Comparison of ENCODE assay signal across 8 cellular contexts in genomic region chr17:37844158-37844976, GRCh38.
DNase-seq lines count a peak whose midpoint lies in the region; ATAC-seq and TF ChIP-seq lines count a peak whose summit lies in the region.

No MANE protein-coding gene starts in this region.

- no peaks in the 10 kb centered on the region for H3K9me3 Mint-ChIP-seq in effector memory CD8-positive, alpha-beta T cell

- H3K36me3 Mint-ChIP-seq in effector memory CD8-positive, alpha-beta T cell (ENCODE audit: insufficient read depth) = no peaks in the 10 kb centered on the region

- H3K4me3 ChIP-seq in KMS-11 (IDR thresholded peaks at IDR 0.05; ENCODE audit: insufficient read depth, low read depth, low read length) = no peak overlapping the region

- no peaks in the 10 kb centered on the region for H3K36me3 ChIP-seq in KMS-11 (ENCODE audit: insufficient read depth)

- H3K79me2 ChIP-seq in KMS-11 (ENCODE audit: insufficient read depth, low read depth) = no peaks in the 10 kb centered on the region

- no peaks in the 10 kb centered on the region for H3K4me1 ChIP-seq in KMS-11 (ENCODE audit: low read depth, poor library complexity, severe bottlenecking)

- peak; percentile 60 for DNase-seq in 8988T
- peak; percentile 30 to 39 for DNase-seq in activated CD4-positive, alpha-beta T cell treated with anti-CD3 and anti-CD28 coated beads, Interleukin-2, amount 50 U/mL, for 24 hours (ENCODE audit: low read depth in 1 of 2, low spot score in 1 of 2)
- peak in 2 of 3 experiments; percentile 10 to 18 for DNase-seq in effector memory CD8-positive, alpha-beta T cell
- peak; percentile 35 for DNase-seq in myocyte (ENCODE audit: low read depth)
- DNase-seq in stromal cell of bone marrow (ENCODE audit: low read depth) = peak; percentile 14

- H4K20me1 ChIP-seq in KMS-11 (ENCODE audit: insufficient read depth) = no peaks in the 10 kb centered on the region

- H3K27ac Mint-ChIP-seq in effector memory CD8-positive, alpha-beta T cell = no peak overlapping the region

- H3K27me3 Mint-ChIP-seq in effector memory CD8-positive, alpha-beta T cell = peaks cover 19 to 47% of the 10 kb centered on the region in 2 donors

- no peak overlapping the region for H3K9ac ChIP-seq in KMS-11

- H3K4me2 ChIP-seq in KMS-11 = no peak overlapping the region

- no peak overlapping the region for H3K4me3 Mint-ChIP-seq in effector memory CD8-positive, alpha-beta T cell

- peak; percentile 27; the same call in 1 of the 2 replicates for TF ChIP-seq CTCF in KMS-11 (conservative IDR thresholded peaks at IDR 0.05; ENCODE audit: low read depth, low read length)

- H3K4me1 Mint-ChIP-seq in effector memory CD8-positive, alpha-beta T cell (ENCODE audit: low read depth in 2 of 2) = peaks cover 3 to 10% of the 10 kb centered on the region in 2 donors

- peak; percentile 78 for ATAC-seq in GM19023 (IDR thresholded peaks at IDR 0.05; ENCODE audit: unreplicated experiment)
- peak; percentile 41 for ATAC-seq in effector memory CD8-positive, alpha-beta T cell (replicated peaks)
- no peak for ATAC-seq in HG03571 (IDR thresholded peaks at IDR 0.05; ENCODE audit: unreplicated experiment)

- H3K27ac ChIP-seq in KMS-11 = no peak overlapping the region

- H2AFZ ChIP-seq in KMS-11 (ENCODE audit: low read depth) = no peak overlapping the region

- no peaks in the 10 kb centered on the region for H3K27me3 ChIP-seq in KMS-11 (ENCODE audit: insufficient read depth, low read depth)
